9 cellular contexts compared by ENCODE assay signal in the genomic region with DNA sequence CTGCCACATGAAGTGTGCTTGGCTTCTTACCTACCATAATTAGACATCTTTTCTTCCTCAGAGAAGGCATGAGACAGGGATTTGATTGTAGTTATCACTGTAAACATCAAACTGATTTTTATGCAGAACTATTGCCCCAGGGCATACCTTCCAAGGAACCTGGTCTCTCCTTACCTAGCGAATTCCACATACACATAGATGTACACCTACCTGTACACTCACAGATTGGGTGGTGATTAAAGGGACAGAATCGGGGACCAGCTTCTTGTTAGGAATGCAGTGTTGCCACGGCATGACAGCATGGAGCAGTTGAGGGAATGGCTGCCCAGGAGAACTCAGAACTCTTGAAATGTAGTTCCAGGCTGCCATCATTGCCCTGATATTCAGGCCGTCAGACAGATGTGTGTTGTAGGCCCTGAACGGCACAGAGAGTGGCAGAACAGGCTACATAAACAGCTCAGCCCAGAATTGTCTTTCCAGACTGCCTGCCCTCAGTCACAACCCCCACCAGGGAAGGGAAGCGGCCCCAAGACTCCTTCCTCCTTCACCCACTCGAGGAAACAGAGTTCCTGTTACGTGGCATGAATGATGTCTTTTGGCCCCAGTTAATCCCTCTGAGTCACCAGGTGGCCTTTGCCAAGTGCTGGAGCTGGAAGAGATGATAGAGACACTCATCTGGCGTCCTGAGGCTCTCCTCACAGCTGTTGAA. TPM values are rescaled to one million over a fixed set of nuclear protein-coding genes. Genes with fewer than 3 reads are reported as not detected.
DNase-seq lines count a peak whose midpoint lies in the region; ATAC-seq and TF ChIP-seq lines count a peak whose summit lies in the region.
"Had no signal": no experiment of that assay in that cellular context is flagged by ENCODE, and none has a peak within 500 bp of the region (broad histone marks: within the 10 kb centered on the region; RNA-seq: fewer than 3 reads in every experiment).

No MANE protein-coding gene starts in this region.

- no peaks in the 10 kb centered on the region for H3K9me3 Mint-ChIP-seq in brain
- no peaks in the 10 kb centered on the region for H3K9me3 Mint-ChIP-seq in CD8-positive, alpha-beta T cell
- H3K9me3 Mint-ChIP-seq: CD4-positive, CD25-positive, alpha-beta regulatory T cell had no signal

- DNase-seq in NCI-H2029 (lab: John Stamatoyannopoulos, UW) (peak; percentile 31), NCI-H2029 treated with DMSO at 0.1 percent for 48 hours (lab: John Stamatoyannopoulos, UW) (no peak), left lobe of liver (ENCODE audit: low spot score) (peak; percentile 57), thoracic aorta (ENCODE audit: low spot score) (peak; percentile 80), NCI-H2171 treated with DMSO at 0.1 percent for 48 hours (lab: John Stamatoyannopoulos, UW) (no peak)
- no peak for DNase-seq in CD8-positive, alpha-beta T cell

- H3K36me3 Mint-ChIP-seq in brain: peaks cover 49% of the 10 kb centered on the region
- H3K36me3 Mint-ChIP-seq in CD8-positive, alpha-beta T cell: peaks cover 8% of the 10 kb centered on the region

- H3K4me1 Mint-ChIP-seq in brain: peaks cover 53% of the 10 kb centered on the region
- peaks cover 5% of the 10 kb centered on the region for H3K4me1 Mint-ChIP-seq in CD8-positive, alpha-beta T cell (ENCODE audit: low read depth)

- H3K27ac Mint-ChIP-seq in brain: peak overlapping the region; percentile 67 to 99 (median 97)
- H3K27ac Mint-ChIP-seq in CD8-positive, alpha-beta T cell: no peak overlapping the region
- H3K27ac Mint-ChIP-seq: CD4-positive, CD25-positive, alpha-beta regulatory T cell had no signal

- intact Hi-C loops in CD8-positive, alpha-beta T cell (cut with DNase I, micrococcal nuclease): loop anchor here in 1 of 2 experiments (5.0 kb wide), 1 partner anchor 296 kb away; no protein-coding TSS in a partner anchor

- H3K4me3 ChIP-seq in thoracic aorta: peak overlapping the region; percentile 9
- no peak overlapping the region for H3K4me3 ChIP-seq in CD8-positive, alpha-beta T cell (ENCODE audit: low read depth, low read length)

- TF ChIP-seq CTCF in brain (conservative IDR thresholded peaks at IDR 0.05) (no peak), thoracic aorta (IDR thresholded peaks at IDR 0.05) (no peak)
- no peak for TF ChIP-seq CTCF in CD8-positive, alpha-beta T cell (IDR thresholded peaks at IDR 0.05)

- CTCF ChIA-PET in CD8-positive, alpha-beta T cell (lab: Charles Lee): interaction anchor here (0.5 to 15.7 kb wide), 34 partner anchors 9 to 301 kb away, joined by 3 to 267 read pairs (median 4); partner anchors contain the start of gene CAVIN1

- peak overlapping the region in 3 of 5 experiments; percentile 18 to 49 (median 27) for H3K4me3 Mint-ChIP-seq in brain
- H3K4me3 Mint-ChIP-seq in CD8-positive, alpha-beta T cell: no peak overlapping the region
- H3K4me3 Mint-ChIP-seq: CD4-positive, CD25-positive, alpha-beta regulatory T cell had no signal

- ATAC-seq in left lobe of liver: peak; percentile 3
- peak; percentile 52 for ATAC-seq in thoracic aorta (ENCODE audit: insufficient number of reproducible peaks, low FRiP score, low read depth)
- ATAC-seq in HG03469 (IDR thresholded peaks at IDR 0.05; ENCODE audit: unreplicated experiment): no peak
- no peak for ATAC-seq in CD8-positive, alpha-beta T cell

- H3K27ac ChIP-seq in thoracic aorta: peak overlapping the region; percentile 96
- H3K27ac ChIP-seq in CD8-positive, alpha-beta T cell (ENCODE audit: low read depth, low read length): no peak overlapping the region

- no peaks in the 10 kb centered on the region for H3K27me3 ChIP-seq in thoracic aorta (replicated peaks; ENCODE audit: insufficient read depth)
- H3K27me3 ChIP-seq in CD8-positive, alpha-beta T cell (ENCODE audit: insufficient read depth, low read length): no peaks in the 10 kb centered on the region

- H3K36me3 ChIP-seq in thoracic aorta: no peaks in the 10 kb centered on the region
- no peaks in the 10 kb centered on the region for H3K36me3 ChIP-seq in CD8-positive, alpha-beta T cell (ENCODE audit: insufficient read depth, low read length)

- POLR2A ChIA-PET in CD8-positive, alpha-beta T cell (lab: Charles Lee): interaction anchor here (0.6 kb wide), 1 partner anchor 81 kb away, joined by 3 read pairs; no protein-coding TSS in a partner anchor

- H3K9me3 ChIP-seq in thoracic aorta: no peaks in the 10 kb centered on the region
- no peaks in the 10 kb centered on the region for H3K9me3 ChIP-seq in CD8-positive, alpha-beta T cell (ENCODE audit: low read length)

- no peaks in the 10 kb centered on the region for H3K27me3 Mint-ChIP-seq in brain
- H3K27me3 Mint-ChIP-seq in CD8-positive, alpha-beta T cell (ENCODE audit: low read depth): no peaks in the 10 kb centered on the region
- H3K27me3 Mint-ChIP-seq: CD4-positive, CD25-positive, alpha-beta regulatory T cell had no signal

- peaks cover 69 to 88% of the 10 kb centered on the region in 2 donors for H3K4me1 ChIP-seq in thoracic aorta (ENCODE audit: control insufficient read depth in 1 of 2, low read depth in 2 of 2)
- no peaks in the 10 kb centered on the region for H3K4me1 ChIP-seq in CD8-positive, alpha-beta T cell (ENCODE audit: insufficient read depth, low read length)

RNA-seq across cellular contexts. Expression of gene NAGLU, which starts 17.8 kb away (rescaled TPM):
- 16.6 TPM for polyA plus RNA-seq in brain (ENCODE audit: insufficient read depth, low read depth, low replicate concordance)
- total RNA-seq in left lobe of liver (44.4 TPM), thoracic aorta (100 to 1,000 TPM in 1 of 2 donors, 10 to 100 TPM in 1; 86.7 to 130 TPM)
- 1 to 10 TPM; 7.4 TPM for total RNA-seq in CD8-positive, alpha-beta T cell

RNA-seq across cellular contexts. Expression of gene HSD17B1, which starts 34.5 kb away (rescaled TPM):
- polyA plus RNA-seq in brain (ENCODE audit: insufficient read depth, low read depth, low replicate concordance): 0.97 TPM
- 1.3 TPM for total RNA-seq in left lobe of liver
- total RNA-seq in thoracic aorta: 1 to 10 TPM in 1 of 2 donors, under 1 TPM in 1; 0.14 to 2.8 TPM
- total RNA-seq in CD8-positive, alpha-beta T cell: under 1 TPM; 0.44 to 0.52 TPM

RNA-seq across cellular contexts. Expression of gene COASY, which starts 43.7 kb away (rescaled TPM):
- polyA plus RNA-seq in brain (ENCODE audit: insufficient read depth, low read depth, low replicate concordance): 116 TPM
- total RNA-seq in left lobe of liver: 78.8 TPM
- total RNA-seq in thoracic aorta: 10 to 100 TPM; 20.8 to 21.1 TPM
- 10 to 100 TPM; 26.4 to 32.9 TPM for total RNA-seq in CD8-positive, alpha-beta T cell

RNA-seq across cellular contexts. Expression of gene MLX, which starts 48.7 kb away (rescaled TPM):
- 49.5 TPM for polyA plus RNA-seq in brain (ENCODE audit: insufficient read depth, low read depth, low replicate concordance)
- total RNA-seq in left lobe of liver (38.7 TPM), thoracic aorta (10 to 100 TPM; 31.5 to 41.2 TPM)
- 10 to 100 TPM; 18.3 to 21.3 TPM for total RNA-seq in CD8-positive, alpha-beta T cell

RNA-seq across cellular contexts. Expression of gene PSMC3IP, which starts 59.3 kb away (rescaled TPM):
- 23.6 TPM for polyA plus RNA-seq in brain (ENCODE audit: insufficient read depth, low read depth, low replicate concordance)
- 0.65 TPM for total RNA-seq in left lobe of liver
- 1 to 10 TPM in 1 of 2 donors, not detected in 1; 6.6 TPM for total RNA-seq in thoracic aorta
- total RNA-seq in CD8-positive, alpha-beta T cell: 1 to 10 TPM; 3.9 to 4.1 TPM

Comparison
In these comparisons a context has a peak if more than half of its experiments do, and no peak if none do; other contexts are left out.
1. DNase-seq: peak in NCI-H2029 (single experiment), left lobe of liver (single experiment) and thoracic aorta (single experiment); none in NCI-H2029 treated with DMSO at 0.1 percent for 48 hours (single experiment), NCI-H2171 treated with DMSO at 0.1 percent for 48 hours (single experiment) and CD8-positive, alpha-beta T cell (0 of 7).
2. ATAC-seq: peak in left lobe of liver (single experiment) and thoracic aorta (single experiment); none in HG03469 (single experiment) and CD8-positive, alpha-beta T cell (single experiment).